1 cellular context compared by ENCODE assay signal in the genomic region with DNA sequence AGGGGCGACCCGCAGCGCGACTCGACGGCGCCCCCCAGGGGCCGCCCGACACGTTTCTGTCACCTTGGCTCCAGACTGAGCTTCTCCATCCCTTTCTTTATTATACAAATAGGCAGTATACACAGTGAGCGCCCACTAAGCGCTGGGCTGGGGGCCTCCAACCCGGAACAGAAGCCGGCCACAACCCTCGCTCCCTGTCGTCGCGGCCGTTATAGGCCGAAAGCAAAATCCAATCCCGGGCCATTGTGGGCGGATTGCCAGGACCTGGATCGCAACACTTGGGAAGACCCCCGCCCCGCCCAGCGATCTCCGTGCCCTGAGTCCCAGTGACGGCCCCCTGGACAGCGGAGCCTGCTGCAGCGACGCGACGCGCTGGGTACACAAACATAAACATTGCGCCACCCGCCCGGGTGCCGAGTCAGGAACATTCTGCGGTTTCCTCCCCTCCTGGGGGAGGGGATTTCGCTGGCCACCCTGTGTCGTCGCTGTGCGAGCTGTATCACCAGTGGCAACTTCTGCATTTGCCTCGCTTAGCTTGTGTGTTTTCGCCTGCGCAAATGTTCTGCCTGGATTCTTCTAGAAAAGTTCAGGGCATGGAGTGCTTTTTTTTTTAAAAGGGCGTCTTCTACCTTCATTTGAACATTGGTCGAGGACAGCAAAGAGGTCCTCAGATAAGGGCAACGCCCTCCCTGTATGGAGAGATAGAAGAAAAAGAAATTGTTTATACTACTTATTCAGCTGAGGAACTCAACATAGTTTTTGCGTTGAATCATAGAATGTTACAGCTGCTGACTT.
TF ChIP-seq lines count a peak whose summit lies in the region.

No MANE protein-coding gene starts in this region.

TF ChIP-seq in HepG2, 621 proteins besides CTCF, POLR2A, EP300 and RAD21 (continued from another document and continues in another):
- TF ChIP-seq, protein P1, sequence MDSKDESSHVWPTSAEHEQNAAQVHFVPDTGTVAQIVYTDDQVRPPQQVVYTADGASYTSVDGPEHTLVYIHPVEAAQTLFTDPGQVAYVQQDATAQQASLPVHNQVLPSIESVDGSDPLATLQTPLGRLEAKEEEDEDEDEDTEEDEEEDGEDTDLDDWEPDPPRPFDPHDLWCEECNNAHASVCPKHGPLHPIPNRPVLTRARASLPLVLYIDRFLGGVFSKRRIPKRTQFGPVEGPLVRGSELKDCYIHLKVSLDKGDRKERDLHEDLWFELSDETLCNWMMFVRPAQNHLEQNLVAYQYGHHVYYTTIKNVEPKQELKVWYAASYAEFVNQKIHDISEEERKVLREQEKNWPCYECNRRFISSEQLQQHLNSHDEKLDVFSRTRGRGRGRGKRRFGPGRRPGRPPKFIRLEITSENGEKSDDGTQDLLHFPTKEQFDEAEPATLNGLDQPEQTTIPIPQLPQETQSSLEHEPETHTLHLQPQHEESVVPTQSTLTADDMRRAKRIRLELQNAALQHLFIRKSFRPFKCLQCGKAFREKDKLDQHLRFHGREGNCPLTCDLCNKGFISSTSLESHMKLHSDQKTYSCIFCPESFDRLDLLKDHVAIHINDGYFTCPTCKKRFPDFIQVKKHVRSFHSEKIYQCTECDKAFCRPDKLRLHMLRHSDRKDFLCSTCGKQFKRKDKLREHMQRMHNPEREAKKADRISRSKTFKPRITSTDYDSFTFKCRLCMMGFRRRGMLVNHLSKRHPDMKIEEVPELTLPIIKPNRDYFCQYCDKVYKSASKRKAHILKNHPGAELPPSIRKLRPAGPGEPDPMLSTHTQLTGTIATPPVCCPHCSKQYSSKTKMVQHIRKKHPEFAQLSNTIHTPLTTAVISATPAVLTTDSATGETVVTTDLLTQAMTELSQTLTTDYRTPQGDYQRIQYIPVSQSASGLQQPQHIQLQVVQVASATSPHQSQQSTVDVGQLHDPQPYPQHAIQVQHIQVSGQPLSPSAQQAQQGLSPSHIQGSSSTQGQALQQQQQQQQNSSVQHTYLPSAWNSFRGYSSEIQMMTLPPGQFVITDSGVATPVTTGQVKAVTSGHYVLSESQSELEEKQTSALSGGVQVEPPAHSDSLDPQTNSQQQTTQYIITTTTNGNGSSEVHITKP (CRISPR knock-in tag; IDR thresholded peaks at IDR 0.05; ENCODE audit: low read depth): peak; percentile 88
- TF ChIP-seq HOXA3 (CRISPR knock-in tag; IDR thresholded peaks at IDR 0.05): peak; percentile 96
- no peak for TF ChIP-seq ATF7-NPFF (CRISPR knock-in tag; IDR thresholded peaks at IDR 0.05; ENCODE audit: low read depth)
- peak; percentile 47; the same call in 1 of the 2 replicates for TF ChIP-seq TAF1 (CRISPR knock-in tag; IDR thresholded peaks at IDR 0.05)
- TF ChIP-seq, protein P2, sequence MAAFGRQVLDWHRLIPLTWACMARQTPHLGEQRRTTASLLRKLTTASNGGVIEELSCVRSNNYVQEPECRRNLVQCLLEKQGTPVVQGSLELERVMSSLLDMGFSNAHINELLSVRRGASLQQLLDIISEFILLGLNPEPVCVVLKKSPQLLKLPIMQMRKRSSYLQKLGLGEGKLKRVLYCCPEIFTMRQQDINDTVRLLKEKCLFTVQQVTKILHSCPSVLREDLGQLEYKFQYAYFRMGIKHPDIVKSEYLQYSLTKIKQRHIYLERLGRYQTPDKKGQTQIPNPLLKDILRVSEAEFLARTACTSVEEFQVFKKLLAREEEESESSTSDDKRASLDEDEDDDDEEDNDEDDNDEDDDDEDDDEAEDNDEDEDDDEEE (CRISPR knock-in tag; IDR thresholded peaks at IDR 0.05): no peak
- TF ChIP-seq ZNF850 (CRISPR knock-in tag; conservative IDR thresholded peaks at IDR 0.05): no peak; the same call in 1 of the 2 replicates
- TF ChIP-seq NFYC (CRISPR knock-in tag; IDR thresholded peaks at IDR 0.05): no peak; the same call in 1 of the 2 replicates
- peak; percentile 88; the same call in 1 of the 2 replicates for TF ChIP-seq ZNF205 (CRISPR knock-in tag; IDR thresholded peaks at IDR 0.05)
- TF ChIP-seq NPAS2 (CRISPR knock-in tag; IDR thresholded peaks at IDR 0.05; ENCODE audit: borderline replicate concordance): no peak
- peak; percentile 67; the same call in 1 of the 2 replicates for TF ChIP-seq ONECUT2 (CRISPR knock-in tag; IDR thresholded peaks at IDR 0.05)
- no peak for TF ChIP-seq U2AF2 (IDR thresholded peaks at IDR 0.05; ENCODE audit: low read depth, low read length)
- peak; percentile 90 for TF ChIP-seq ZSCAN20 (CRISPR knock-in tag; IDR thresholded peaks at IDR 0.05; ENCODE audit: borderline replicate concordance)
- TF ChIP-seq SAFB2 (CRISPR knock-in tag; IDR thresholded peaks at IDR 0.05; ENCODE audit: borderline replicate concordance, low read depth): peak; percentile 46; the same call in 1 of the 2 replicates
- peak; percentile 40 for TF ChIP-seq YY1 (IDR thresholded peaks at IDR 0.05; ENCODE audit: insufficient read depth, insufficient replicate concordance, low read depth, low read length)
- TF ChIP-seq, protein P3, sequence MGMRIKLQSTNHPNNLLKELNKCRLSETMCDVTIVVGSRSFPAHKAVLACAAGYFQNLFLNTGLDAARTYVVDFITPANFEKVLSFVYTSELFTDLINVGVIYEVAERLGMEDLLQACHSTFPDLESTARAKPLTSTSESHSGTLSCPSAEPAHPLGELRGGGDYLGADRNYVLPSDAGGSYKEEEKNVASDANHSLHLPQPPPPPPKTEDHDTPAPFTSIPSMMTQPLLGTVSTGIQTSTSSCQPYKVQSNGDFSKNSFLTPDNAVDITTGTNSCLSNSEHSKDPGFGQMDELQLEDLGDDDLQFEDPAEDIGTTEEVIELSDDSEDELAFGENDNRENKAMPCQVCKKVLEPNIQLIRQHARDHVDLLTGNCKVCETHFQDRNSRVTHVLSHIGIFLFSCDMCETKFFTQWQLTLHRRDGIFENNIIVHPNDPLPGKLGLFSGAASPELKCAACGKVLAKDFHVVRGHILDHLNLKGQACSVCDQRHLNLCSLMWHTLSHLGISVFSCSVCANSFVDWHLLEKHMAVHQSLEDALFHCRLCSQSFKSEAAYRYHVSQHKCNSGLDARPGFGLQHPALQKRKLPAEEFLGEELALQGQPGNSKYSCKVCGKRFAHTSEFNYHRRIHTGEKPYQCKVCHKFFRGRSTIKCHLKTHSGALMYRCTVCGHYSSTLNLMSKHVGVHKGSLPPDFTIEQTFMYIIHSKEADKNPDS (CRISPR knock-in tag; IDR thresholded peaks at IDR 0.05): no peak
- TF ChIP-seq NR3C1 (CRISPR knock-in tag; IDR thresholded peaks at IDR 0.05): no peak
- no peak for TF ChIP-seq RBM22 (optimal IDR thresholded peaks at IDR 0.05; ENCODE audit: low read length)
- peak; percentile 85 for TF ChIP-seq HNF4A (CRISPR knock-in tag; IDR thresholded peaks at IDR 0.05)
- peak; percentile 45 for TF ChIP-seq HNRNPLL (IDR thresholded peaks at IDR 0.05; ENCODE audit: low read depth, low read length, poor library complexity, severe bottlenecking)
- no peak for TF ChIP-seq KAT2B (IDR thresholded peaks at IDR 0.05; ENCODE audit: borderline replicate concordance, low read depth, low read length)
- TF ChIP-seq RFXANK (CRISPR knock-in tag; IDR thresholded peaks at IDR 0.05): peak; percentile 75; the same call in 1 of the 2 replicates
- TF ChIP-seq SYNCRIP (IDR thresholded peaks at IDR 0.05; ENCODE audit: insufficient read depth, low read depth, low read length): no peak
- TF ChIP-seq, protein P4, sequence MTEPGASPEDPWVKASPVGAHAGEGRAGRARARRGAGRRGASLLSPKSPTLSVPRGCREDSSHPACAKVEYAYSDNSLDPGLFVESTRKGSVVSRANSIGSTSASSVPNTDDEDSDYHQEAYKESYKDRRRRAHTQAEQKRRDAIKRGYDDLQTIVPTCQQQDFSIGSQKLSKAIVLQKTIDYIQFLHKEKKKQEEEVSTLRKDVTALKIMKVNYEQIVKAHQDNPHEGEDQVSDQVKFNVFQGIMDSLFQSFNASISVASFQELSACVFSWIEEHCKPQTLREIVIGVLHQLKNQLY (CRISPR knock-in tag; IDR thresholded peaks at IDR 0.05): peak; percentile 88
- TF ChIP-seq ZNF460 (CRISPR knock-in tag; IDR thresholded peaks at IDR 0.05; ENCODE audit: borderline replicate concordance): 0 out of 2 replicates have a peak, but pooled peaks have one; percentile 70
- no peak for TF ChIP-seq ZNF543 (CRISPR knock-in tag; IDR thresholded peaks at IDR 0.05)
- peak; percentile 68; the same call in 1 of the 2 replicates for TF ChIP-seq ZNF44 (CRISPR knock-in tag; IDR thresholded peaks at IDR 0.05)
- peak; percentile 68; the same call in 1 of the 2 replicates for TF ChIP-seq HES4 (CRISPR knock-in tag; IDR thresholded peaks at IDR 0.05; ENCODE audit: borderline replicate concordance)
- TF ChIP-seq SMC3 (IDR thresholded peaks at IDR 0.05; ENCODE audit: low read length): peak; percentile 20
- TF ChIP-seq, protein P5, sequence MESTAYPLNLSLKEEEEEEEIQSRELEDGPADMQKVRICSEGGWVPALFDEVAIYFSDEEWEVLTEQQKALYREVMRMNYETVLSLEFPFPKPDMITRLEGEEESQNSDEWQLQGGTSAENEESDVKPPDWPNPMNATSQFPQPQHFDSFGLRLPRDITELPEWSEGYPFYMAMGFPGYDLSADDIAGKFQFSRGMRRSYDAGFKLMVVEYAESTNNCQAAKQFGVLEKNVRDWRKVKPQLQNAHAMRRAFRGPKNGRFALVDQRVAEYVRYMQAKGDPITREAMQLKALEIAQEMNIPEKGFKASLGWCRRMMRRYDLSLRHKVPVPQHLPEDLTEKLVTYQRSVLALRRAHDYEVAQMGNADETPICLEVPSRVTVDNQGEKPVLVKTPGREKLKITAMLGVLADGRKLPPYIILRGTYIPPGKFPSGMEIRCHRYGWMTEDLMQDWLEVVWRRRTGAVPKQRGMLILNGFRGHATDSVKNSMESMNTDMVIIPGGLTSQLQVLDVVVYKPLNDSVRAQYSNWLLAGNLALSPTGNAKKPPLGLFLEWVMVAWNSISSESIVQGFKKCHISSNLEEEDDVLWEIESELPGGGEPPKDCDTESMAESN (CRISPR knock-in tag; conservative IDR thresholded peaks at IDR 0.05): peak; percentile 75
- no peak for TF ChIP-seq ZNF570 (CRISPR knock-in tag; IDR thresholded peaks at IDR 0.05; ENCODE audit: borderline replicate concordance)
- TF ChIP-seq, protein P6, sequence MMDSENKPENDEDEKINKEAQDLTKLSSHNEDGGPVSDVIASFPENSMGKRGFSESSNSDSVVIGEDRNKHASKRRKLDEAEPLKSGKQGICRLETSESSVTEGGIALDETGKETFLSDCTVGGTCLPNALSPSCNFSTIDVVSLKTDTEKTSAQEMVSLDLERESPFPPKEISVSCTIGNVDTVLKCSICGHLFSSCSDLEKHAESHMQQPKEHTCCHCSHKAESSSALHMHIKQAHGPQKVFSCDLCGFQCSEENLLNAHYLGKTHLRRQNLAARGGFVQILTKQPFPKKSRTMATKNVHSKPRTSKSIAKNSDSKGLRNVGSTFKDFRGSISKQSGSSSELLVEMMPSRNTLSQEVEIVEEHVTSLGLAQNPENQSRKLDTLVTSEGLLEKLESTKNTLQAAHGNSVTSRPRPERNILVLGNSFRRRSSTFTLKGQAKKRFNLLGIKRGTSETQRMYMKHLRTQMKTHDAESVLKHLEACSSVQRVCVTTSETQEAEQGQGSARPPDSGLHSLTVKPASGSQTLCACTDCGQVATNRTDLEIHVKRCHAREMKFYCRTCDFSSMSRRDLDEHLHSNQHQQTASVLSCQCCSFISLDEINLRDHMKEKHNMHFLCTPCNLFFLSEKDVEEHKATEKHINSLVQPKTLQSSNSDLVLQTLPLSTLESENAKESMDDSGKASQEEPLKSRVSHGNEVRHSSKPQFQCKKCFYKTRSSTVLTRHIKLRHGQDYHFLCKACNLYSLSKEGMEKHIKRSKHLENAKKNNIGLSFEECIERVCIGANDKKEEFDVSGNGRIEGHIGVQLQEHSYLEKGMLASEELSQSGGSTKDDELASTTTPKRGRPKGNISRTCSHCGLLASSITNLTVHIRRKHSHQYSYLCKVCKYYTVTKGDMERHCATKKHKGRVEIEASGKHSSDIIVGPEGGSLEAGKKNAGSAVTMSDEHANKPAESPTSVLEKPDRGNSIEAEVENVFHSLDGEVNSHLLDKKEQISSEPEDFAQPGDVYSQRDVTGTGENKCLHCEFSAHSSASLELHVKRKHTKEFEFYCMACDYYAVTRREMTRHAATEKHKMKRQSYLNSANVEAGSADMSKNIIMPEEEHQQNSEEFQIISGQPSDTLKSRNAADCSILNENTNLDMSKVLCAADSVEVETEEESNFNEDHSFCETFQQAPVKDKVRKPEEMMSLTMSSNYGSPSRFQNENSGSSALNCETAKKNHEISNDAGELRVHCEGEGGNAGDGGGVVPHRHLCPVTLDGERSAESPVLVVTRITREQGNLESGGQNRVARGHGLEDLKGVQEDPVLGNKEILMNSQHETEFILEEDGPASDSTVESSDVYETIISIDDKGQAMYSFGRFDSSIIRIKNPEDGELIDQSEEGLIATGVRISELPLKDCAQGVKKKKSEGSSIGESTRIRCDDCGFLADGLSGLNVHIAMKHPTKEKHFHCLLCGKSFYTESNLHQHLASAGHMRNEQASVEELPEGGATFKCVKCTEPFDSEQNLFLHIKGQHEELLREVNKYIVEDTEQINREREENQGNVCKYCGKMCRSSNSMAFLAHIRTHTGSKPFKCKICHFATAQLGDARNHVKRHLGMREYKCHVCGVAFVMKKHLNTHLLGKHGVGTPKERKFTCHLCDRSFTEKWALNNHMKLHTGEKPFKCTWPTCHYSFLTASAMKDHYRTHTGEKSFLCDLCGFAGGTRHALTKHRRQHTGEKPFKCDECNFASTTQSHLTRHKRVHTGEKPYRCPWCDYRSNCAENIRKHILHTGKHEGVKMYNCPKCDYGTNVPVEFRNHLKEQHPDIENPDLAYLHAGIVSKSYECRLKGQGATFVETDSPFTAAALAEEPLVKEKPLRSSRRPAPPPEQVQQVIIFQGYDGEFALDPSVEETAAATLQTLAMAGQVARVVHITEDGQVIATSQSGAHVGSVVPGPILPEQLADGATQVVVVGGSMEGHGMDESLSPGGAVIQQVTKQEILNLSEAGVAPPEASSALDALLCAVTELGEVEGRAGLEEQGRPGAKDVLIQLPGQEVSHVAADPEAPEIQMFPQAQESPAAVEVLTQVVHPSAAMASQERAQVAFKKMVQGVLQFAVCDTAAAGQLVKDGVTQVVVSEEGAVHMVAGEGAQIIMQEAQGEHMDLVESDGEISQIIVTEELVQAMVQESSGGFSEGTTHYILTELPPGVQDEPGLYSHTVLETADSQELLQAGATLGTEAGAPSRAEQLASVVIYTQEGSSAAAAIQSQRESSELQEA (CRISPR knock-in tag; IDR thresholded peaks at IDR 0.05; ENCODE audit: not compliant biosample characterization): no peak
- TF ChIP-seq, protein P7, sequence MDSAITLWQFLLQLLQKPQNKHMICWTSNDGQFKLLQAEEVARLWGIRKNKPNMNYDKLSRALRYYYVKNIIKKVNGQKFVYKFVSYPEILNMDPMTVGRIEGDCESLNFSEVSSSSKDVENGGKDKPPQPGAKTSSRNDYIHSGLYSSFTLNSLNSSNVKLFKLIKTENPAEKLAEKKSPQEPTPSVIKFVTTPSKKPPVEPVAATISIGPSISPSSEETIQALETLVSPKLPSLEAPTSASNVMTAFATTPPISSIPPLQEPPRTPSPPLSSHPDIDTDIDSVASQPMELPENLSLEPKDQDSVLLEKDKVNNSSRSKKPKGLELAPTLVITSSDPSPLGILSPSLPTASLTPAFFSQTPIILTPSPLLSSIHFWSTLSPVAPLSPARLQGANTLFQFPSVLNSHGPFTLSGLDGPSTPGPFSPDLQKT (CRISPR knock-in tag; IDR thresholded peaks at IDR 0.05; ENCODE audit: borderline replicate concordance): no peak
- peak; percentile 95 for TF ChIP-seq SKI (IDR thresholded peaks at IDR 0.05; ENCODE audit: partially characterized antibody)
- TF ChIP-seq ZNF383 (CRISPR knock-in tag; IDR thresholded peaks at IDR 0.05; ENCODE audit: borderline replicate concordance): no peak
- TF ChIP-seq CEBPG (CRISPR knock-in tag; IDR thresholded peaks at IDR 0.05): peak; percentile 98
